Comparison of ENCODE assay signal across 8 cellular contexts in the genomic region with DNA sequence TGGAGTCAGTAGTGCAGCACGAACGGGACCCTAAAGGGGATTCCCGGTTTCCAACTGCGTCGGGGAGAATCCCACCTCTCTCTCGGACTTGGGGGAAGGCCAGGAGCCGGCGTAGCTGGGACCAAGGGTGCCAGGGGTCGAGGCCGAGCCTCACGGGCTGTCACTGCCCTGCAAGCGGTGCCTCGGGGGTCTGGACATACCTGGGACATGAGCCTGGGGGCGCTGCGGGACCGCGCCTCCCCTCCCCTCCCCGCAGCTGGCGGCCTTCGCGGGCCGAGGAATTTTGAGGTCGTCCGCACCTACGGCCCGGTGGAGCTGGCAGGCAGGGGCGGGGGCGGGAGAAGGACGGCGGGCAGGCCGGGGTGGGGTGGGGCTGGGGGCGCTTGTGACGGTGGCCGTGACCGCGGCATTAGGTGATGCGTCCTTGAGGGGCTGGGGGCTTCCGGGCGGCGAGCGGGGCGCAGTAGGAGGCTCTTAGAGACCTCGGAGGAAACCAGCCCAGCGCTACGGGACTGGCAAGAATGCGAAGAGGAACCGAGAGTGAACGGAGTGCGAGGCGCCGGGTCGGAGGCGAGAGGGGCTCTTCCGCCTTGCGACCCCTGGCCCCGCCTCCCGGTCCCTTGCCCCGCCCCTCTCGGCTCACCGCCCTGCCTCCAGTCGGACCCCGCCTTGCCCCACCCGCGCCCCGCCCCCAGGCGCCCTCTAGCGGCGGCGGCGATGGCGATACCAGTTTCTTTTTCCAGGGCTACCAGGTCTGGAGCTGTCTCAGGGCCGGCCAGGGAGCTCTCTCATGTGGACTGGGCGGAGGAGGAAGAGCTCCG. TPM values are rescaled to one million over a fixed set of nuclear protein-coding genes. Genes with fewer than 3 reads are reported as not detected.
A peak's percentile ranks its signal among the peaks of the same experiment; 100 is the strongest.
DNase-seq lines count a peak whose midpoint lies in the region; ATAC-seq and TF ChIP-seq lines count a peak whose summit lies in the region.

No MANE protein-coding gene starts in this region.

- H3K4me1 Mint-ChIP-seq in activated CD4-positive, alpha-beta T cell treated with anti-CD3 and anti-CD28 coated beads, Interleukin-2, amount 10 ng/mL, durations not matched to agents 24 days and 14 days, result peaks cover 14% of the 10 kb centered on the region

- peak overlapping the region; percentile 52 to 54 for H3K9ac ChIP-seq in liver (ENCODE audit: low read depth in 1 of 2, low read length in 2 of 2)

- H3K36me3 ChIP-seq in liver (ENCODE audit: control insufficient read depth in 4 of 4, insufficient read depth in 3 of 4, low read depth in 1 of 4, low read length in 3 of 4), result peaks cover 0 to 2% (median 0%) of the 10 kb centered on the region in 4 donors

- ATAC-seq in GM19351 (IDR thresholded peaks at IDR 0.05; ENCODE audit: unreplicated experiment) (peak; percentile 94), HG03469 (IDR thresholded peaks at IDR 0.05; ENCODE audit: unreplicated experiment) (peak; percentile 94)

- peak; percentile 97 for DNase-seq in CD1c-positive myeloid dendritic cell (ENCODE audit: extremely low spot score)
- DNase-seq in NCI-H524 treated with DMSO at 0.1 percent for 48 hours (lab: John Stamatoyannopoulos, UW), result peak; percentile 61
- DNase-seq in activated CD4-positive, alpha-beta T cell treated with anti-CD3 and anti-CD28 coated beads, Interleukin-2, amount 10 ng/mL, durations not matched to agents 24 days and 14 days, result peak; percentile 99
- peak; percentile 96 for DNase-seq in coronary artery (ENCODE audit: low spot score)
- peak; percentile 98 to 99 for DNase-seq in stimulated activated CD4-positive, alpha-beta T cell treated with anti-CD3 and anti-CD28 coated beads, Interleukin-2, amount 100 ng/mL, for 48 hours

- no peaks in the 10 kb centered on the region for H3K9me3 ChIP-seq in liver (ENCODE audit: control insufficient read depth in 4 of 4, low read length in 3 of 4)

- H3K9me3 Mint-ChIP-seq in activated CD4-positive, alpha-beta T cell treated with anti-CD3 and anti-CD28 coated beads, Interleukin-2, amount 10 ng/mL, durations not matched to agents 24 days and 14 days, result no peaks in the 10 kb centered on the region

- peak overlapping the region; percentile 86 to 92 for H3K27ac ChIP-seq in coronary artery
- no peak overlapping the region for H3K27ac ChIP-seq in liver (ENCODE audit: low read depth in 1 of 2, low read length in 2 of 2)

- peaks cover 0 to 10% (median 4%) of the 10 kb centered on the region in 4 donors for H3K4me1 ChIP-seq in liver (ENCODE audit: control insufficient read depth in 4 of 4, insufficient read depth in 4 of 4, low read length in 3 of 4)

- peak; percentile 40 to 75 for TF ChIP-seq RAD21 in liver (IDR thresholded peaks at IDR 0.05)

- under 1% methylated on average over 74 of the region's 74 CpGs for WGBS in liver

- intact Hi-C loops in activated CD4-positive, alpha-beta T cell treated with anti-CD3 and anti-CD28 coated beads, Interleukin-2, amount 10 ng/mL, durations not matched to agents 24 days and 14 days (cut with micrococcal nuclease), result loop anchor here (1.0 kb wide), 1 partner anchor 55 kb away; the partner anchor contains the start of gene CYCS

- peak overlapping the region; percentile 85 for H3K27ac Mint-ChIP-seq in activated CD4-positive, alpha-beta T cell treated with anti-CD3 and anti-CD28 coated beads, Interleukin-2, amount 10 ng/mL, durations not matched to agents 24 days and 14 days

- H3K36me3 Mint-ChIP-seq in activated CD4-positive, alpha-beta T cell treated with anti-CD3 and anti-CD28 coated beads, Interleukin-2, amount 10 ng/mL, durations not matched to agents 24 days and 14 days (ENCODE audit: low read depth), result peaks cover 3% of the 10 kb centered on the region

- peak overlapping the region; percentile 90 for H3K4me3 ChIP-seq in coronary artery
- peak overlapping the region; percentile 52 to 82 (median 67) for H3K4me3 ChIP-seq in liver (ENCODE audit: low read depth in 1 of 3, low read length in 3 of 3)

- no peaks in the 10 kb centered on the region for H3K27me3 ChIP-seq in liver (ENCODE audit: control insufficient read depth in 4 of 4, insufficient read depth in 4 of 4, low read length in 3 of 4)

- peaks cover 9% of the 10 kb centered on the region for H3K27me3 Mint-ChIP-seq in activated CD4-positive, alpha-beta T cell treated with anti-CD3 and anti-CD28 coated beads, Interleukin-2, amount 10 ng/mL, durations not matched to agents 24 days and 14 days

- peak; percentile 98 for TF ChIP-seq CTCF in coronary artery (IDR thresholded peaks at IDR 0.05)
- TF ChIP-seq CTCF in liver (IDR thresholded peaks at IDR 0.05; ENCODE audit: low read depth, low read length, missing input control), result peak; percentile 61

- H3K4me3 Mint-ChIP-seq in activated CD4-positive, alpha-beta T cell treated with anti-CD3 and anti-CD28 coated beads, Interleukin-2, amount 10 ng/mL, durations not matched to agents 24 days and 14 days, result peak overlapping the region; percentile 84

TF ChIP-seq in liver, 16 proteins besides CTCF, POLR2A, EP300 and RAD21:
- TF ChIP-seq FOXA1 (IDR thresholded peaks at IDR 0.05) (no peak), YY1 (IDR thresholded peaks at IDR 0.05) (peak; percentile 55), HNF4G (IDR thresholded peaks at IDR 0.05) (no peak), ZBTB33 (IDR thresholded peaks at IDR 0.05) (no peak)
TF ChIP-seq in liver: peak in this region for 1.

RNA-seq across cellular contexts. Expression of gene NPVF, which starts 48.3 kb away (rescaled TPM):
- not detected in 2 replicates for total RNA-seq in activated CD4-positive, alpha-beta T cell treated with anti-CD3 and anti-CD28 coated beads, Interleukin-2, amount 10 ng/mL, durations not matched to agents 24 days and 14 days
- total RNA-seq in liver, result not detected
- not detected for polyA plus RNA-seq in liver

RNA-seq across cellular contexts. Expression of gene CYCS, which starts 54.9 kb away (rescaled TPM):
- total RNA-seq in activated CD4-positive, alpha-beta T cell treated with anti-CD3 and anti-CD28 coated beads, Interleukin-2, amount 10 ng/mL, durations not matched to agents 24 days and 14 days, result 280 and 290 TPM in 2 replicates
- total RNA-seq in liver, result 10 to 100 TPM; 23.1 to 24.3 TPM
- polyA plus RNA-seq in liver, result 10 to 100 TPM; 60.6 to 74.3 TPM

Comparison
In these comparisons a context has a peak if more than half of its experiments do, and no peak if none do; other contexts are left out.
1. H3K27ac ChIP-seq: peak in coronary artery (2 of 2); none in liver (0 of 2).
2. RNA of gene CYCS, which starts 54.9 kb away (total RNA-seq): 280 to 290 TPM in activated CD4-positive, alpha-beta T cell treated with anti-CD3 and anti-CD28 coated beads, Interleukin-2, amount 10 ng/mL, durations not matched to agents 24 days and 14 days; 23.1 to 24.3 TPM in liver; every median in the first group is over 10 times any median in the second.
3. Peak in every context shown above with its lines, with median percentiles within 50 percentile points of each other: DNase-seq.